Comparison of ENCODE assay signal across 8 cellular contexts in the genomic region with DNA sequence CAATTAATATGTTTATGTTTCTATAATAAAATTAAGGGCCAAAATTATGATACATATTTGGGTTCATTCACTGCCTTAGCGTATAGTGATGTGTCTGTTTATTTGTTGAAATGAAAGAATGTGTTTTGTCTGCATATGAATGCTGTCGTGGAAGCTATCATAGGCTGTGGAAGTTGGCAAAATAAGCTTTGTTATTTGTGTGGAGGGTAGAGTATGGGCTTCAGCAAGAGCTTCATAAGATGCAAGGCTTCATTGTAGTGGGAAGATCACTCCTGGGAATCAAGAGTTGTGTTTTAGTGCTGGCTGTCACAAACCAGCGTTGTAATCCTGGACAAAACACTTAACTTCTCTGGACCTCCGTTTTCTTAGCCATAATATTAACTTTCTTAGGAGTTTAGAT.
A peak's percentile ranks its signal among the peaks of the same experiment; 100 is the strongest.
DNase-seq lines count a peak whose midpoint lies in the region; ATAC-seq, FAIRE-seq and TF ChIP-seq lines count a peak whose summit lies in the region.

No MANE protein-coding gene starts in this region.

- peak; percentile 43 for FAIRE-seq in H54 (lab: Jason Lieb, UNC)

- H3K27ac ChIP-seq in skin epidermis: peak overlapping the region in 15 of 21 experiments; percentile 3 to 100 (median 48)

- no peak for TF ChIP-seq POLR2A in H54 (IDR thresholded peaks at IDR 0.05; ENCODE audit: low read depth, low read length)

- no peak for TF ChIP-seq CTCF in foreskin fibroblast (IDR thresholded peaks at IDR 0.05; ENCODE audit: low read depth, low read length)

- ATAC-seq in HG03025 (IDR thresholded peaks at IDR 0.05; ENCODE audit: low FRiP score, unreplicated experiment) (no peak), HG03342 (IDR thresholded peaks at IDR 0.05; ENCODE audit: unreplicated experiment) (no peak)

- H3K4me3 ChIP-seq in foreskin fibroblast (ENCODE audit: low read depth in 1 of 2, low read length in 2 of 2) (peak overlapping the region; percentile 94 to 99), skin epidermis (peak overlapping the region; percentile 54 to 88 (median 82))

- DNase-seq in H54 (ENCODE audit: insufficient read length, low spot score): no peak
- peak; percentile 5 for DNase-seq in SW480 (ENCODE audit: low spot score)
- no peak for DNase-seq in foreskin fibroblast
- no peak for DNase-seq in DMS153 treated with DMSO at 0.1 percent for 48 hours (lab: John Stamatoyannopoulos, UW; ENCODE audit: unreplicated experiment)
- no peak for DNase-seq in activated CD8-positive, alpha-beta memory T cell treated with anti-CD3 and anti-CD28 coated beads for 24 hours
